ENCODE assay signal across 8 cellular contexts in genomic region chr15:70062321-70062956, GRCh38. TPM values are rescaled to one million over a fixed set of nuclear protein-coding genes. Genes with fewer than 3 reads are reported as not detected.
DNase-seq lines count a peak whose midpoint lies in the region; ATAC-seq and TF ChIP-seq lines count a peak whose summit lies in the region.

No MANE protein-coding gene starts in this region.

- H3K9me3 ChIP-seq in WERI-Rb-1 (ENCODE audit: severe bottlenecking) (no peaks in the 10 kb centered on the region), stomach (no peaks in the 10 kb centered on the region)

- H2BK5ac ChIP-seq in mesendoderm (ENCODE audit: low read length), result no peak overlapping the region

- peak overlapping the region; percentile 61 for H3K27ac ChIP-seq in WERI-Rb-1
- H3K27ac ChIP-seq in stomach, result peak overlapping the region in 2 of 5 donors; percentile 39 to 47
- H3K27ac ChIP-seq in mesendoderm (ENCODE audit: low read depth, low read length), result no peak overlapping the region

- no peak overlapping the region for H3K18ac ChIP-seq in mesendoderm (ENCODE audit: low read length)

- H3K36me3 ChIP-seq in WERI-Rb-1 (peaks cover 84% of the 10 kb centered on the region), stomach (peaks cover 62 to 100% (median 94%) of the 10 kb centered on the region in 4 donors), mesendoderm (ENCODE audit: control insufficient read depth, insufficient read depth, low read length) (peaks cover 21% of the 10 kb centered on the region)

- peak; percentile 99 for DNase-seq in NCI-H1105 treated with DMSO at 0.1 percent for 48 hours (lab: John Stamatoyannopoulos, UW)
- peak; percentile 74 for DNase-seq in WERI-Rb-1
- peak; percentile 56 to 64 for DNase-seq in hippocampal formation (lab: John Stamatoyannopoulos, UW)
- peak; percentile 43 for DNase-seq in stomach
- DNase-seq in germinal center (ENCODE audit: low spot score), result no peak
- DNase-seq in mesendoderm, result no peak

- no peak overlapping the region for H3K9ac ChIP-seq in mesendoderm (ENCODE audit: low read length)

- H3K79me1 ChIP-seq in mesendoderm (ENCODE audit: low read length), result peaks cover 14% of the 10 kb centered on the region

- no peak overlapping the region for H2BK120ac ChIP-seq in mesendoderm (ENCODE audit: low read depth, low read length)

- no peak for TF ChIP-seq EP300 in stomach (IDR thresholded peaks at IDR 0.05)

- no peak overlapping the region for H3K4me3 ChIP-seq in WERI-Rb-1 (ENCODE audit: low read depth, low read length)
- H3K4me3 ChIP-seq in stomach, result no peak overlapping the region
- H3K4me3 ChIP-seq in mesendoderm (ENCODE audit: low read length), result no peak overlapping the region

- H3K4me1 ChIP-seq in stomach (peaks cover 29 to 59% (median 52%) of the 10 kb centered on the region in 4 donors), mesendoderm (ENCODE audit: control insufficient read depth, low read depth, low read length) (no peaks in the 10 kb centered on the region)

- H4K8ac ChIP-seq in mesendoderm (ENCODE audit: low read depth, low read length), result no peak overlapping the region

- TF ChIP-seq POLR2A in stomach (IDR thresholded peaks at IDR 0.05), result no peak

- WGBS in stomach, 5 donors, result 44 to 74% (median 61%) methylated on average over 29 of the region's 29 CpGs
- WGBS in mesendoderm (ENCODE audit: extremely low coverage, insufficient coverage, low lambda C conversion rate), result no CpG with 5 or more reads among the region's 29 CpGs

- H3K4ac ChIP-seq in mesendoderm (ENCODE audit: low read depth, low read length), result no peak overlapping the region

- no peaks in the 10 kb centered on the region for H3K79me2 ChIP-seq in mesendoderm (ENCODE audit: control insufficient read depth, insufficient read depth, low read length)

- no peak overlapping the region for H3K56ac ChIP-seq in mesendoderm (ENCODE audit: low read length)

- TF ChIP-seq CTCF in WERI-Rb-1 (IDR thresholded peaks at IDR 0.05; ENCODE audit: low read depth, low read length) (no peak), stomach (IDR thresholded peaks at IDR 0.05) (no peak)

- no peak overlapping the region for H4K5ac ChIP-seq in mesendoderm (ENCODE audit: low read length)

- intact Hi-C loops in stomach (cut with DNase I; ENCODE audit: low total_unique reads), result no loop called here

- no peak overlapping the region for H2AK5ac ChIP-seq in mesendoderm (ENCODE audit: low read length)

- no peak overlapping the region for H3K23ac ChIP-seq in mesendoderm (ENCODE audit: low read length)

- H2BK15ac ChIP-seq in mesendoderm (replicated peaks; ENCODE audit: low read depth), result no peak overlapping the region

- no peak overlapping the region for H3K4me2 ChIP-seq in mesendoderm (ENCODE audit: low read length)

- H3K27me3 ChIP-seq in WERI-Rb-1 (ENCODE audit: insufficient read depth, low read depth, severe bottlenecking) (no peaks in the 10 kb centered on the region), stomach (no peaks in the 10 kb centered on the region), mesendoderm (ENCODE audit: insufficient read depth, low read length, poor library complexity) (no peaks in the 10 kb centered on the region)

- no peak for ATAC-seq in HG03135 (IDR thresholded peaks at IDR 0.05; ENCODE audit: unreplicated experiment)
- no peak for ATAC-seq in GM18498 (IDR thresholded peaks at IDR 0.05; ENCODE audit: unreplicated experiment)

RNA-seq across cellular contexts. Expression of gene TLE3, which starts 35.3 kb away (rescaled TPM):
- 100 to 1,000 TPM in 3 of 5 donors, 10 to 100 TPM in 2; 18.9 to 186 (median 103) TPM for total RNA-seq in stomach
- 10 to 100 TPM; 13.3 to 21.5 (median 21.0) TPM for polyA plus RNA-seq in stomach
- 56.3 TPM for polyA plus RNA-seq in mesendoderm (2013, experiment 1 of 2)
- 55.9 TPM for polyA plus RNA-seq in mesendoderm (2013, experiment 2 of 2)

Comparison
In these comparisons a context has a peak if more than half of its experiments do, and no peak if none do; other contexts are left out.
1. DNase-seq: peak in NCI-H1105 treated with DMSO at 0.1 percent for 48 hours (single experiment), WERI-Rb-1 (single experiment), hippocampal formation (2 of 2) and stomach (single experiment); none in germinal center (single experiment) and mesendoderm (single experiment).